1 cellular context compared by ENCODE assay signal in genomic region chr21:41322496-41323382, GRCh38.
TF ChIP-seq lines count a peak whose summit lies in the region.

No MANE protein-coding gene starts in this region.

TF ChIP-seq in GM23338, 12 proteins besides CTCF, POLR2A, EP300 and RAD21 (continued from another document):
- TF ChIP-seq ZNF462 (CRISPR knock-in tag; IDR thresholded peaks at IDR 0.05): no peak
- no peak for TF ChIP-seq STAT1 (IDR thresholded peaks at IDR 0.05; ENCODE audit: unreplicated experiment)
- no peak for TF ChIP-seq CREB1 (CRISPR knock-in tag; IDR thresholded peaks at IDR 0.05; ENCODE audit: low read depth)
- TF ChIP-seq NANOG (IDR thresholded peaks at IDR 0.05; ENCODE audit: borderline replicate concordance): no peak
- no peak for TF ChIP-seq JUNB (IDR thresholded peaks at IDR 0.05; ENCODE audit: unreplicated experiment)
